Comparison of ENCODE assay signal across 8 cellular contexts in the genomic region with DNA sequence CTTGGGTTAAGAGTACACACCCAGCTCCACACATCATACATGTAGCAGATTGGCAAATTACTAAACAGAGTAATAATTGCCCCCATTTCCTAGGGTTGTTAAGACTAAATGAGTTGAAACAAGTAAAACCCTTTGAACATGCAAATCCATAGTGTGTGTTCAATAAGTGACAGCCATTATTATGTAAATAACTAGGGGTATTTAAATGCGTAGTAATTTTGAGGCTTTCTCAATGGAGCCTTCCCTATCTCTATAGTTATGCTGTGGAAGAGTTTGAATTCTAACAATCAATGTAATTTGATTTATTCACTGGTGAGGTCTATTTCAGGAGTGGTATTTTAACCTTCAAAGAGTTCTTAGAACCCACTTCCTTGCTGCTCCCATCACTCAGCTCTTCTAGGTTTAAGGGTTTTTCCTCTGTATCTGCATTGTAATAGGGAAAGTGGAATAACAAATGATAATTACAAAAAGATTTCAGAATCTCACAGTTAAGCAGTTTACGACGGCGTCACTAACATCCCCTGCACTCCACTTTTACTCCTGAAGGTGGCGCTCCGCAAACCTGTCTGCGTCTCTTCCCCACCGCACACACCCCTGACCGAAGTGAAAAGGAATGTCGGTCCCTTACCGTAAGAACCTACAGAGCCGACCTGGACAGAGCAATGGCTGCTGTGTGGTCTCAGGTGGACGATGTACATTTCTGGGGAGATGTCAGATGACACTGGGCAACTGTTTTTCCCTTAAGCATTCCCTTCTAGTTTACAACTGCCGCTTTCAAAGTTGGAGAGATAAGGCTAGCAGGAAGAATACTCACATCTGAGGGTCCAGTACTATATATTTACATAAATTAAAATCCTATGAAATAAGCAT.
A peak's percentile ranks its signal among the peaks of the same experiment; 100 is the strongest.
DNase-seq lines count a peak whose midpoint lies in the region; ATAC-seq and TF ChIP-seq lines count a peak whose summit lies in the region.

No MANE protein-coding gene starts in this region.

- H3K36me3 ChIP-seq in upper lobe of left lung = no peaks in the 10 kb centered on the region

- DNase-seq in GM13976 (ENCODE audit: low spot score) (peak; percentile 69), OCI-M1 (lab: John Stamatoyannopoulos, UW) (peak; percentile 73), Right ventricle myocardium superior (peak; percentile 72), pons (ENCODE audit: low spot score) (peak; percentile 62), upper lobe of left lung (peak in 1 of 2 donors; percentile 71), NCI-H1105 treated with DMSO at 0.1 percent for 48 hours (lab: John Stamatoyannopoulos, UW) (no peak)
- DNase-seq in activated naive CD4-positive, alpha-beta T cell (lab: John Stamatoyannopoulos, UW) = peak in 3 of 4 experiments; percentile 14 to 40 (median 18)

- no peaks in the 10 kb centered on the region for H3K9me3 ChIP-seq in upper lobe of left lung

- peak; percentile 66 for ATAC-seq in HG02884 (IDR thresholded peaks at IDR 0.05; ENCODE audit: unreplicated experiment)
- ATAC-seq in Right ventricle myocardium superior (ENCODE audit: poor library complexity) = peak; percentile 89
- ATAC-seq in upper lobe of left lung (ENCODE audit: low FRiP score in 2 of 2) = peak; percentile 86 to 90

- TF ChIP-seq POLR2A in upper lobe of left lung (IDR thresholded peaks at IDR 0.05) = no peak

- H3K4me3 ChIP-seq in upper lobe of left lung = peak overlapping the region in 1 of 4 donors; percentile 30

- in situ Hi-C loops in GM13976 (cut with MboI; ENCODE audit: low sequenced_read_pairs, unreplicated experiment) = no loop called here

- no peaks in the 10 kb centered on the region for H3K27me3 ChIP-seq in upper lobe of left lung

- no peak for TF ChIP-seq EP300 in upper lobe of left lung (IDR thresholded peaks at IDR 0.05)

- 18 to 32% methylated on average over 14 of the region's 14 CpGs for WGBS in upper lobe of left lung, 2 donors

- intact Hi-C loops in Right ventricle myocardium superior (cut with DNase I) = loop anchor here (10.0 kb wide), 1 partner anchor 229 kb away; no protein-coding TSS in a partner anchor

- peak overlapping the region in 3 of 4 donors; percentile 12 to 57 (median 37) for H3K27ac ChIP-seq in upper lobe of left lung

- peaks cover 0 to 20% (median 12%) of the 10 kb centered on the region in 4 donors for H3K4me1 ChIP-seq in upper lobe of left lung

- TF ChIP-seq CTCF in GM13976 (IDR thresholded peaks at IDR 0.05; ENCODE audit: borderline replicate concordance, control extremely low read depth, extremely low read depth, insufficient read depth, missing control alignments) = peak; percentile 66
- peak; percentile 54 to 72 (median 69) for TF ChIP-seq CTCF in upper lobe of left lung (IDR thresholded peaks at IDR 0.05)
